ENCODE assay signal across 1 cellular context in the genomic region with DNA sequence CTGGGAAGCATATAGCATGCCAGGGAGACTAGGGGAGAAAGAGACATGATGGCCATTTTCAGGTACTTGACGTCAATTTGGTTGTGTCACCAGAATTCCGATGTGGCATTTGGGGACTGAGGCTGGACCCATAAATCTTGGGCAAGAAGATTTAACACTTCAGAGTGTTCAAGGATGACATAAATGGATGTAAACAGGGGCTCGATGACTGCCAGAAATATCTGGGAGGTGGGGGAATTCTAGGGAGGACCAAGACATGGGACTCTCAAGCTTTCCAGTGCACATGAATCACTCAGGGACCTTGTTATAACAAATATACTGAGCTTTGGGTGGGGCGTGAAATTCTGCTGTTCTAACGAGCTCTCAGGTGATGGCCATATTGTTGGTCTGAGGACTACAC.
TF ChIP-seq lines count a peak whose summit lies in the region.

No MANE protein-coding gene starts in this region.

TF ChIP-seq in H1, 55 proteins besides CTCF, POLR2A, EP300 and RAD21:
- TF ChIP-seq POLR2AphosphoS5 (IDR thresholded peaks at IDR 0.05; ENCODE audit: low read depth, low read length) (no peak), CHD1 (IDR thresholded peaks at IDR 0.05; ENCODE audit: low read depth, low read length) (no peak), ASH2L (IDR thresholded peaks at IDR 0.05; ENCODE audit: low read length) (no peak), CTBP2 (IDR thresholded peaks at IDR 0.05; ENCODE audit: borderline replicate concordance, insufficient read depth, insufficient read length, low read length) (no peak), NRF1 (IDR thresholded peaks at IDR 0.05; ENCODE audit: low read depth, low read length) (no peak), RNF2 (IDR thresholded peaks at IDR 0.05; ENCODE audit: borderline replicate concordance, low read depth, low read length, missing control alignments, poor library complexity, severe bottlenecking) (no peak), SP4 (IDR thresholded peaks at IDR 0.05; ENCODE audit: low read length) (no peak), MAFK (IDR thresholded peaks at IDR 0.05; ENCODE audit: low read depth, low read length) (no peak), KDM4A (IDR thresholded peaks at IDR 0.05; ENCODE audit: low read depth, low read length, severe bottlenecking) (no peak), TBP (IDR thresholded peaks at IDR 0.05; ENCODE audit: low read depth, low read length) (no peak), SP1 (IDR thresholded peaks at IDR 0.05; ENCODE audit: low read depth, low read length) (no peak), FOSL1 (IDR thresholded peaks at IDR 0.05; ENCODE audit: insufficient read depth, low read depth, low read length) (no peak), SRF (IDR thresholded peaks at IDR 0.05; ENCODE audit: low read depth, low read length) (no peak), BACH1 (IDR thresholded peaks at IDR 0.05; ENCODE audit: low read length) (no peak), TCF12 (IDR thresholded peaks at IDR 0.05; ENCODE audit: low read depth, low read length) (no peak), CREB1 (IDR thresholded peaks at IDR 0.05) (no peak), CEBPB (IDR thresholded peaks at IDR 0.05; ENCODE audit: low read depth, low read length) (no peak), GTF2F1 (IDR thresholded peaks at IDR 0.05; ENCODE audit: borderline replicate concordance, low read depth, low read length) (no peak)
- TF ChIP-seq, protein P1, sequence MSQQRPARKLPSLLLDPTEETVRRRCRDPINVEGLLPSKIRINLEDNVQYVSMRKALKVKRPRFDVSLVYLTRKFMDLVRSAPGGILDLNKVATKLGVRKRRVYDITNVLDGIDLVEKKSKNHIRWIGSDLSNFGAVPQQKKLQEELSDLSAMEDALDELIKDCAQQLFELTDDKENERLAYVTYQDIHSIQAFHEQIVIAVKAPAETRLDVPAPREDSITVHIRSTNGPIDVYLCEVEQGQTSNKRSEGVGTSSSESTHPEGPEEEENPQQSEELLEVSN (IDR thresholded peaks at IDR 0.05) = no peak
- TF ChIP-seq, protein P2, sequence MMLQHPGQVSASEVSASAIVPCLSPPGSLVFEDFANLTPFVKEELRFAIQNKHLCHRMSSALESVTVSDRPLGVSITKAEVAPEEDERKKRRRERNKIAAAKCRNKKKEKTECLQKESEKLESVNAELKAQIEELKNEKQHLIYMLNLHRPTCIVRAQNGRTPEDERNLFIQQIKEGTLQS (IDR thresholded peaks at IDR 0.05; ENCODE audit: insufficient read depth, low read depth, low read length) = no peak
